In genomic region chr1:107534632-107535031, GRCh38 we compare ENCODE assay signal across 18 cellular contexts.
A peak's percentile ranks its signal among the peaks of the same experiment; 100 is the strongest.
DNase-seq lines count a peak whose midpoint lies in the region; ATAC-seq and TF ChIP-seq lines count a peak whose summit lies in the region.
"Had no signal": no experiment of that assay in that cellular context is flagged by ENCODE, and none has a peak within 500 bp of the region (broad histone marks: within the 10 kb centered on the region; RNA-seq: fewer than 3 reads in every experiment).

No MANE protein-coding gene starts in this region.

- H3K9ac ChIP-seq in neuronal stem cell (ENCODE audit: low read depth, low read length, poor library complexity) = no peak overlapping the region
- H3K9ac ChIP-seq: GM23248, KMS-11 had no signal

- H2BK12ac ChIP-seq in neuronal stem cell (ENCODE audit: low read length) = no peak overlapping the region

- no peak for TF ChIP-seq EP300 in tibial nerve (IDR thresholded peaks at IDR 0.05)

- no peak overlapping the region for H2AFZ ChIP-seq in neuronal stem cell (ENCODE audit: low read length)
- H2AFZ ChIP-seq: GM23248, PC-9 had no signal

- H3K27ac ChIP-seq in epithelial cell of prostate (peak overlapping the region; percentile 84), neuronal stem cell (replicated peaks; ENCODE audit: low read length) (no peak overlapping the region), tibial nerve (no peak overlapping the region)
- H3K27ac ChIP-seq: GM23248, KMS-11, PC-9 had no signal

- H3K27me3 ChIP-seq in neuronal stem cell (ENCODE audit: control insufficient read depth in 3 of 3, insufficient read depth in 3 of 3, low read depth in 1 of 3, low read length in 3 of 3) = peaks cover 0 to 12% (median 0%) of the 10 kb centered on the region in 3 experiments
- H3K27me3 ChIP-seq in tibial nerve = no peaks in the 10 kb centered on the region
- H3K27me3 ChIP-seq: BE2C, MG63 had no signal

- no peak overlapping the region for H3K4me3 ChIP-seq in neuronal stem cell (ENCODE audit: low read length in 2 of 2)
- H3K4me3 ChIP-seq in tibial nerve = no peak overlapping the region
- H3K4me3 ChIP-seq: GM23248, MG63, PC-9 had no signal

- no peak overlapping the region for H3K14ac ChIP-seq in neuronal stem cell (ENCODE audit: low read length)

- H2BK5ac ChIP-seq in neuronal stem cell (ENCODE audit: low read length) = no peak overlapping the region

- H3K36me3 ChIP-seq in neuronal stem cell (replicated peaks in 1 of 2; ENCODE audit: control insufficient read depth in 2 of 2, insufficient read depth in 2 of 2, low read length in 2 of 2) = no peaks in the 10 kb centered on the region
- no peaks in the 10 kb centered on the region for H3K36me3 ChIP-seq in tibial nerve
- H3K36me3 ChIP-seq: BE2C, MG63 had no signal

- DNase-seq in DMS53 (lab: John Stamatoyannopoulos, UW) (peak; percentile 26), DMS53 treated with DMSO at 0.1 percent for 48 hours (lab: John Stamatoyannopoulos, UW; ENCODE audit: unreplicated experiment) (no peak), M059J (ENCODE audit: low read depth) (peak; percentile 10), epithelial cell of prostate (ENCODE audit: low read depth, low spot score) (no peak), neuronal stem cell (ENCODE audit: low spot score) (no peak), HT-29 (ENCODE audit: low spot score) (no peak), tibial nerve (ENCODE audit: low spot score in 2 of 2) (no peak)
- DNase-seq: 8988T, GM23248, MG63, NCI-H1417, NCI-H1930, NCI-H748 treated with DMSO at 0.1 percent for 48 hours had no signal

- no peaks in the 10 kb centered on the region for H3K79me1 ChIP-seq in neuronal stem cell (ENCODE audit: low read depth, low read length)

- H2BK120ac ChIP-seq in neuronal stem cell (ENCODE audit: low read depth, low read length) = no peak overlapping the region

- no peak overlapping the region for H3K4me2 ChIP-seq in neuronal stem cell (ENCODE audit: insufficient read depth, low read length, poor library complexity, severe bottlenecking)
- H3K4me2 ChIP-seq: KMS-11, PC-9 had no signal

- H3K9me3 ChIP-seq in neuronal stem cell (replicated peaks in 1 of 2; ENCODE audit: control insufficient read depth in 2 of 2, insufficient read depth in 1 of 2, low read depth in 1 of 2, low read length in 2 of 2) = no peaks in the 10 kb centered on the region
- H3K9me3 ChIP-seq in tibial nerve = no peaks in the 10 kb centered on the region
- H3K9me3 ChIP-seq: BE2C, MG63 had no signal

- no CpG with 5 or more reads among the region's 1 CpG for WGBS in neuronal stem cell (ENCODE audit: extremely low coverage in 2 of 2, insufficient read length in 2 of 2, insufficient replicate concordance in 1 of 2), 2 donors
- 100% methylated on average over 1 of the region's 1 CpG for WGBS in tibial nerve, 2 donors

- H4K8ac ChIP-seq in neuronal stem cell (ENCODE audit: low read depth, low read length) = no peak overlapping the region

- TF ChIP-seq POLR2A in tibial nerve (IDR thresholded peaks at IDR 0.05) = no peak

- TF ChIP-seq CTCF in tibial nerve (IDR thresholded peaks at IDR 0.05) = no peak

- no peak overlapping the region for H3K4ac ChIP-seq in neuronal stem cell (ENCODE audit: low read length)

- no peak overlapping the region for H3K23ac ChIP-seq in neuronal stem cell (ENCODE audit: low read depth, low read length, poor library complexity)

- no peak overlapping the region for H4K91ac ChIP-seq in neuronal stem cell (ENCODE audit: low read depth, low read length, poor library complexity)

- no peak overlapping the region for H3K18ac ChIP-seq in neuronal stem cell (ENCODE audit: low read length)

- peak overlapping the region; percentile 5 for H2BK15ac ChIP-seq in neuronal stem cell (ENCODE audit: low read length)

- H2AK5ac ChIP-seq in neuronal stem cell (ENCODE audit: low read depth, low read length) = no peak overlapping the region

- no peak for ATAC-seq in GM19463 (IDR thresholded peaks at IDR 0.05; ENCODE audit: unreplicated experiment)
- ATAC-seq: HCT116 had no signal

- peaks cover 0 to 3% of the 10 kb centered on the region in 2 donors for H3K4me1 ChIP-seq in neuronal stem cell (ENCODE audit: control insufficient read depth in 2 of 2, insufficient read depth in 1 of 2, low read depth in 1 of 2, low read length in 2 of 2)
- no peaks in the 10 kb centered on the region for H3K4me1 ChIP-seq in tibial nerve

Comparison
In these comparisons a context has a peak if more than half of its experiments do, and no peak if none do; other contexts are left out.
1. DNase-seq: peak in DMS53 (single experiment) and M059J (single experiment); none in DMS53 treated with DMSO at 0.1 percent for 48 hours (single experiment), epithelial cell of prostate (single experiment), neuronal stem cell (single experiment), HT-29 (single experiment) and tibial nerve (0 of 2).